6 cellular contexts compared by ENCODE assay signal in the genomic region with DNA sequence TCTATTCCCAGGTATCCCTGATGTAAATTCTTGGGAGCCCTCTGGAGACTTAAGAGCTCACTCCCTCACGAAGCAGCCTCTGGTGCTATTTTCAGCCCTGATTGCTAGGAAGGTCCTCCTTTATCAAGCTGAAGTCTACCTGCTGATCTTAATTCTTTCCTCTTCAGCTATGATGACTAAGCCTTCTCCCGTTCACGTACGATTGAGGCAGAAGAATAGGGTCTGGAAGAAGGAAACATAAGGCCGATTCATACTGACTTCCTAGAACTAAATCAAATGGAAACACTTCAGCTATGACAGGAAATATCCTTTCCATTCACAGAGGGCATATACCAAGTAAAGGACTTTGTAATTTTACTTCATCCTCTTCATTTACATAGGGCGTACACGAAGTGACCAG.
"Had no signal": no experiment of that assay in that cellular context is flagged by ENCODE, and none has a peak within 500 bp of the region (broad histone marks: within the 10 kb centered on the region; RNA-seq: fewer than 3 reads in every experiment).

No MANE protein-coding gene starts in this region.

- H3K36me3 ChIP-seq: HAP-1 had no signal

- H2AFZ ChIP-seq: GM23338 had no signal

- ATAC-seq: GM23338, HCT116, K562 had no signal

- H3K4me3 ChIP-seq: GM23338, HAP-1, K562 had no signal

- DNase-seq: HFFc6, IMR-90 had no signal

- H3K9me3 ChIP-seq: HAP-1 had no signal

- H3K4me2 ChIP-seq: GM23338 had no signal
